In the genomic region with DNA sequence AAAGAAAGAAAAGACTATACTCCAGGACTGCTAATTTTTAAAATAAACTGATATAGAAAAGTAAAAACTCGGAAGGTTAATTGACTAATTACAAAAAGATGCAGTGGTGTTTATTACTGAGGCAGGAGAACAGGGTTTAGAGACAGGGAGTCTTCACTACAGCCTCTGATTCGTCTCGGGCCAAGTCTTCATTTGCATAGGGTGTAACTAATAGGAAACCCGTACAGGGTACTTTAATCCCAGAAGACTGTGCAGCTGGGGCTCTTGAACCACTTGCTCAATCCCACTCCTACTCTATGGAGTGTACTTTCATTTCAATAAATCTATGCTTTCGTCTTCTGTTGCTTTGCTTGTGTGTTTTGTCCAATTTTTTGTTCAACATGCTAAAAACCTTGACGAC, we compare ENCODE assay signal across 9 cellular contexts. TPM values are rescaled to one million over a fixed set of nuclear protein-coding genes. Genes with fewer than 3 reads are reported as not detected.
A peak's percentile ranks its signal among the peaks of the same experiment; 100 is the strongest.
DNase-seq lines count a peak whose midpoint lies in the region; TF ChIP-seq lines count a peak whose summit lies in the region.
"Had no signal": no experiment of that assay in that cellular context is flagged by ENCODE, and none has a peak within 500 bp of the region (broad histone marks: within the 10 kb centered on the region; RNA-seq: fewer than 3 reads in every experiment).

No MANE protein-coding gene starts in this region.

- H3K27me3 ChIP-seq in BJ (ENCODE audit: control insufficient read depth, insufficient read depth, low read length), result no peaks in the 10 kb centered on the region
- no peaks in the 10 kb centered on the region for H3K27me3 ChIP-seq in MM.1S (replicated peaks; ENCODE audit: insufficient read depth, low read length)
- H3K27me3 ChIP-seq in muscle layer of duodenum (ENCODE audit: low read depth, low read length), result no peaks in the 10 kb centered on the region

- POLR2A ChIA-PET in BJ (lab: Charles Lee), result no interaction called here

- H3F3A ChIP-seq in MM.1S (ENCODE audit: insufficient read depth, low read length), result peaks cover 4% of the 10 kb centered on the region

- H2AFZ ChIP-seq in MM.1S (ENCODE audit: low read length), result no peak overlapping the region

- no peak for DNase-seq in BJ (ENCODE audit: low read depth)
- peak; percentile 29 for DNase-seq in MM.1S
- DNase-seq in choroid plexus epithelial cell (ENCODE audit: low read depth), result peak; percentile 41
- no peak for DNase-seq in SIG-M5 (lab: John Stamatoyannopoulos, UW)
- DNase-seq in GDM1 (lab: John Stamatoyannopoulos, UW), result no peak
- no peak for DNase-seq in superior temporal gyrus (ENCODE audit: extremely low spot score)
- no peak for DNase-seq in NOMO-1 treated with DMSO at 0.1 percent for 48 hours (lab: John Stamatoyannopoulos, UW; ENCODE audit: unreplicated experiment)
- DNase-seq: activated naive CD4-positive, alpha-beta T cell treated with anti-CD3 and anti-CD28 coated beads for 36 hours had no signal

- peak overlapping the region; percentile 21; the same call in 1 of the 2 replicates for H3K27ac ChIP-seq in MM.1S (ENCODE audit: low read length)
- H3K27ac ChIP-seq in muscle layer of duodenum (ENCODE audit: low read length), result peak overlapping the region; percentile 2

- H3K9me2 ChIP-seq in MM.1S (replicated peaks; ENCODE audit: insufficient read depth, low read length), result no peaks in the 10 kb centered on the region

- H3K36me3 ChIP-seq in BJ (ENCODE audit: control insufficient read depth, insufficient read depth, low read length) (peaks cover 9% of the 10 kb centered on the region), MM.1S (replicated peaks; ENCODE audit: insufficient read depth, low read length) (peaks cover 21% of the 10 kb centered on the region; the same call in 1 of the 2 replicates), muscle layer of duodenum (ENCODE audit: control insufficient read depth in 1 of 2, insufficient read depth in 2 of 2, low read length in 2 of 2) (peaks cover 22 to 51% of the 10 kb centered on the region in 2 donors)

- H3K4me1 ChIP-seq in MM.1S (ENCODE audit: low read length) (0 out of 2 replicates have a peak, but pooled peaks cover 6% of the 10 kb centered on the region), muscle layer of duodenum (ENCODE audit: control insufficient read depth in 1 of 2, insufficient read depth in 2 of 2, low read length in 2 of 2) (peaks cover 3 to 13% of the 10 kb centered on the region in 2 donors)

- H3K4me2 ChIP-seq in MM.1S (ENCODE audit: low read depth, low read length), result peak overlapping the region; percentile 57

- H3K4me3 ChIP-seq in BJ (ENCODE audit: low read depth, low read length) (0 out of 2 replicates have a peak overlapping the region, but pooled peaks have one; percentile 10), MM.1S (ENCODE audit: low read length) (peak overlapping the region; percentile 46), choroid plexus epithelial cell (ENCODE audit: low read depth, low read length) (peak overlapping the region; percentile 41), muscle layer of duodenum (ENCODE audit: low read depth in 1 of 2, low read length in 2 of 2) (peak overlapping the region; percentile 41 to 57)

- H3K9ac ChIP-seq in MM.1S (ENCODE audit: low read length), result no peak overlapping the region

- H3K9me3 ChIP-seq in MM.1S (replicated peaks; ENCODE audit: insufficient read depth, low read length) (no peaks in the 10 kb centered on the region), muscle layer of duodenum (ENCODE audit: control insufficient read depth in 1 of 2, low read length in 2 of 2) (no peaks in the 10 kb centered on the region)

- CTCF ChIA-PET in BJ (lab: Yijun Ruan, JAX), result interaction anchor here (0.6 to 6.3 kb wide), 21 partner anchors 9 to 831 kb away, joined by 3 to 81 read pairs (median 5); no protein-coding TSS in a partner anchor

- H4K20me1 ChIP-seq in MM.1S (ENCODE audit: insufficient read depth, low read length), result no peaks in the 10 kb centered on the region

- peaks cover 62% of the 10 kb centered on the region for H3K79me2 ChIP-seq in MM.1S (ENCODE audit: low read length)

- TF ChIP-seq CTCF in BJ (IDR thresholded peaks at IDR 0.05; ENCODE audit: insufficient read depth, low read depth, low read length), result no peak
- no peak for TF ChIP-seq CTCF in MM.1S (IDR thresholded peaks at IDR 0.05; ENCODE audit: low read length)
- TF ChIP-seq CTCF in choroid plexus epithelial cell (conservative IDR thresholded peaks at IDR 0.05; ENCODE audit: low read depth, low read length), result no peak

RNA-seq across cellular contexts. Expression of a gene that starts 8.2 kb away (rescaled TPM):
- 115 and 199 TPM in 2 replicates for polyA plus RNA-seq in BJ (2011; rRNA removed)
- polyA minus RNA-seq in BJ (2011; rRNA and poly(A)+ RNA removed), result 40.8 and 55.9 TPM in 2 replicates

RNA-seq across cellular contexts. Expression of a gene that starts 33.9 kb away (rescaled TPM):
- 9.2 and 25.5 TPM in 2 replicates for polyA plus RNA-seq in BJ (2011; rRNA removed)
- polyA minus RNA-seq in BJ (2011; rRNA and poly(A)+ RNA removed), result 27.7 and 30.5 TPM in 2 replicates

Comparison
In these comparisons a context has a peak if more than half of its experiments do, and no peak if none do; other contexts are left out.
1. DNase-seq: peak in MM.1S (single experiment) and choroid plexus epithelial cell (single experiment); none in BJ (single experiment), SIG-M5 (single experiment), GDM1 (single experiment), superior temporal gyrus (single experiment) and NOMO-1 treated with DMSO at 0.1 percent for 48 hours (single experiment).
2. Peak in every context shown above with its lines, with median percentiles within 50 percentile points of each other: H3K4me3 ChIP-seq.